Comparison of ENCODE assay signal across 12 cellular contexts in the genomic region with DNA sequence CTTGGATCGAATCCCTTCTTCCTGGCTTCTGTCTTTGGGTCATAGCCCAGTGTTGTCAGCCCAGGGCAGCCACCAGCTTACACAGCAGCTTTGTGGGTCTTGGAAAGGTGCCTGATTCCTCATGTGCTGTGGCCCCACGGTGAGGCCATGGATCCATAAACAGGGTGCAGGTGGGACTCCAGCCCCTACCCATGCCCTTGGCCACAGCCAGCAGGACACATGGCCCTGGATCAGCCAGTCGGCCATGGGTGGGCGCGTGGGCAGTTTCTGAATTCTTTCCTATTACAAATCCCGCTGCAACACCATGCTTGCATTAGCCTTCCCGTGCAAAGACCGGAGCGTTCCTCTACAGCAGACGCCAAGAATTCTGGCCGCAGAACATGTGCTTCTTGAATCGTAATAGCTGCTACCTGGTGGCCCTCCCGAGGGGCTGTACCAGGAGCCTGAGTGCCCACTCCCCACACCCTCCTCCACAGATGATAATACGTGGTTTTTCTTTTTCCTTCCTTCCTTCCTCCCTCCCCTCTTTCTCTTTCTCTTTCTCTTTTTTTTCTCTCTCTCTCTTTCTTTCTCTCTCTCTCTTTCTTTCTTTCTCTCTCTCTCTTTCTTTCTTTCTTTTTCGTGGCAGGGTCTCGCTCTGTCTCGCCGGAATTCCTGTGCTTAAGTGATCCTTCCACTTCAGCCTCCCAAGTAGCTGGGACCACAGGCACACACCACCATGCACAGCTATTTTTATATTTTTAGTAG. TPM values are rescaled to one million over a fixed set of nuclear protein-coding genes. Genes with fewer than 3 reads are reported as not detected.
A peak's percentile ranks its signal among the peaks of the same experiment; 100 is the strongest.
DNase-seq lines count a peak whose midpoint lies in the region; TF ChIP-seq lines count a peak whose summit lies in the region.
"Had no signal": no experiment of that assay in that cellular context is flagged by ENCODE, and none has a peak within 500 bp of the region (broad histone marks: within the 10 kb centered on the region; RNA-seq: fewer than 3 reads in every experiment).

No MANE protein-coding gene starts in this region.

- H3K27ac Mint-ChIP-seq in activated T-helper 1 cell treated with anti-CD3 and anti-CD28 coated beads, Interleukin-12 subunit alpha, Interleukin-12 subunit beta, Interleukin-2, Interleukin-4 antibody, amounts not matched to agents 30 ng/mL and 10 ng/mL and 1 ng/mL, durations not matched to agents 14 hours and 24 hours and 36 hours: no peak overlapping the region

- 51 to 60% methylated on average over 17 to 18 of the region's 18 CpGs for WGBS in testis, 2 donors

- H3K27ac ChIP-seq in testis (no peak overlapping the region), Karpas-422 (ENCODE audit: low read length) (no peak overlapping the region)
- H3K27ac ChIP-seq: neutrophil, SK-N-MC had no signal

- H3K27me3 ChIP-seq in testis (no peaks in the 10 kb centered on the region), Karpas-422 (ENCODE audit: low read length) (no peaks in the 10 kb centered on the region)

- H3K79me2 ChIP-seq in Karpas-422 (ENCODE audit: low read length): no peaks in the 10 kb centered on the region

- no peak overlapping the region for H3K9ac ChIP-seq in Karpas-422 (ENCODE audit: low read length)

- TF ChIP-seq POLR2A in testis (IDR thresholded peaks at IDR 0.05): no peak

- peaks cover 12% of the 10 kb centered on the region for H3K4me1 ChIP-seq in testis
- no peaks in the 10 kb centered on the region for H3K4me1 ChIP-seq in Karpas-422 (ENCODE audit: low read length)

- TF ChIP-seq CTCF in testis (IDR thresholded peaks at IDR 0.05): no peak

- peak; percentile 5 for DNase-seq in NCI-H2196 (lab: John Stamatoyannopoulos, UW; ENCODE audit: unreplicated experiment)
- DNase-seq in NCI-H2196 treated with DMSO at 0.1 percent for 48 hours (lab: John Stamatoyannopoulos, UW; ENCODE audit: unreplicated experiment): no peak
- DNase-seq in activated T-helper 1 cell treated with anti-CD3 and anti-CD28 coated beads, Interleukin-12 subunit alpha, Interleukin-12 subunit beta, Interleukin-2, Interleukin-4 antibody, amounts not matched to agents 30 ng/mL and 10 ng/mL and 1 ng/mL, durations not matched to agents 14 hours and 24 hours and 36 hours (ENCODE audit: low spot score): no peak
- DNase-seq in hepatic stellate cell (ENCODE audit: low spot score): peak; percentile 76
- DNase-seq in testis: peak; percentile 46
- no peak for DNase-seq in NCI-H1930 (lab: John Stamatoyannopoulos, UW)
- no peak for DNase-seq in Karpas-422
- DNase-seq in activated CD4-positive, CD25-positive, alpha-beta regulatory T cell treated with anti-CD3 and anti-CD28 coated beads, Interleukin-2, amount 50 U/mL, for 72 hours: no peak
- DNase-seq: activated naive CD4-positive, alpha-beta T cell treated with anti-CD3 and anti-CD28 coated beads, Interleukin-2, amount 50 U/mL, for 16 hours; DMS153 had no signal

- H3K9me2 ChIP-seq in Karpas-422 (replicated peaks; ENCODE audit: insufficient read depth, low read length): no peaks in the 10 kb centered on the region

- no peak overlapping the region for H3K4me2 ChIP-seq in Karpas-422 (ENCODE audit: low read depth, low read length, poor library complexity, severe bottlenecking)

- no peaks in the 10 kb centered on the region for H4K20me1 ChIP-seq in Karpas-422 (ENCODE audit: insufficient read depth, low read depth, low read length)

- no peak overlapping the region for H3K4me3 ChIP-seq in testis
- H3K4me3 ChIP-seq in Karpas-422 (ENCODE audit: low read length): no peak overlapping the region
- H3K4me3 ChIP-seq: SK-N-MC had no signal

- no peaks in the 10 kb centered on the region for H3K9me3 ChIP-seq in testis
- H3K9me3 ChIP-seq in Karpas-422 (ENCODE audit: low read length): no peaks in the 10 kb centered on the region
- H3K9me3 ChIP-seq: neutrophil had no signal

- no peak overlapping the region for H2AFZ ChIP-seq in Karpas-422 (ENCODE audit: low read length)

- no peaks in the 10 kb centered on the region for H3K36me3 ChIP-seq in testis (ENCODE audit: low read depth, missing control alignments)
- no peaks in the 10 kb centered on the region for H3K36me3 ChIP-seq in Karpas-422 (ENCODE audit: insufficient read depth, low read length)
- H3K36me3 ChIP-seq: neutrophil had no signal

- no peaks in the 10 kb centered on the region for H3K4me1 Mint-ChIP-seq in activated T-helper 1 cell treated with anti-CD3 and anti-CD28 coated beads, Interleukin-12 subunit alpha, Interleukin-12 subunit beta, Interleukin-2, Interleukin-4 antibody, amounts not matched to agents 30 ng/mL and 10 ng/mL and 1 ng/mL, durations not matched to agents 14 hours and 24 hours and 36 hours (ENCODE audit: low read depth)

- no peaks in the 10 kb centered on the region for H3K9me3 Mint-ChIP-seq in activated T-helper 1 cell treated with anti-CD3 and anti-CD28 coated beads, Interleukin-12 subunit alpha, Interleukin-12 subunit beta, Interleukin-2, Interleukin-4 antibody, amounts not matched to agents 30 ng/mL and 10 ng/mL and 1 ng/mL, durations not matched to agents 14 hours and 24 hours and 36 hours

- no peaks in the 10 kb centered on the region for H3K36me3 Mint-ChIP-seq in activated T-helper 1 cell treated with anti-CD3 and anti-CD28 coated beads, Interleukin-12 subunit alpha, Interleukin-12 subunit beta, Interleukin-2, Interleukin-4 antibody, amounts not matched to agents 30 ng/mL and 10 ng/mL and 1 ng/mL, durations not matched to agents 14 hours and 24 hours and 36 hours (ENCODE audit: low read depth)

- H3K27me3 Mint-ChIP-seq in activated T-helper 1 cell treated with anti-CD3 and anti-CD28 coated beads, Interleukin-12 subunit alpha, Interleukin-12 subunit beta, Interleukin-2, Interleukin-4 antibody, amounts not matched to agents 30 ng/mL and 10 ng/mL and 1 ng/mL, durations not matched to agents 14 hours and 24 hours and 36 hours (ENCODE audit: insufficient read depth): peaks cover 32% of the 10 kb centered on the region

- peak overlapping the region; percentile 33 for H3K4me3 Mint-ChIP-seq in activated T-helper 1 cell treated with anti-CD3 and anti-CD28 coated beads, Interleukin-12 subunit alpha, Interleukin-12 subunit beta, Interleukin-2, Interleukin-4 antibody, amounts not matched to agents 30 ng/mL and 10 ng/mL and 1 ng/mL, durations not matched to agents 14 hours and 24 hours and 36 hours

- intact Hi-C loops in activated T-helper 1 cell treated with anti-CD3 and anti-CD28 coated beads, Interleukin-12 subunit alpha, Interleukin-12 subunit beta, Interleukin-2, Interleukin-4 antibody, amounts not matched to agents 30 ng/mL and 10 ng/mL and 1 ng/mL, durations not matched to agents 14 hours and 24 hours and 36 hours (cut with micrococcal nuclease): no loop called here
- intact Hi-C loops in testis (cut with DNase I; ENCODE audit: low total_unique reads): no loop called here

RNA-seq across cellular contexts. Expression of a gene that starts 2.9 kb away (rescaled TPM):
- total RNA-seq in activated T-helper 1 cell treated with anti-CD3 and anti-CD28 coated beads, Interleukin-12 subunit alpha, Interleukin-12 subunit beta, Interleukin-2, Interleukin-4 antibody, amounts not matched to agents 30 ng/mL and 10 ng/mL and 1 ng/mL, durations not matched to agents 14 hours and 24 hours and 36 hours: 0.39 and 0.81 TPM in 2 replicates
- 10 to 100 TPM; 16.1 to 23.3 TPM for total RNA-seq in testis
- 13.2 TPM for polyA plus RNA-seq in testis (ENCODE audit: insufficient read depth, low read depth, low replicate concordance)
- not detected in 2 replicates for total RNA-seq in Karpas-422 (2014; rRNA removed; shearing (Covaris generic); ENCODE audit: low replicate concordance)

Comparison
In these comparisons a context has a peak if more than half of its experiments do, and no peak if none do; other contexts are left out.
1. DNase-seq: peak in NCI-H2196 (single experiment), hepatic stellate cell (single experiment) and testis (single experiment); none in NCI-H2196 treated with DMSO at 0.1 percent for 48 hours (single experiment), activated T-helper 1 cell treated with anti-CD3 and anti-CD28 coated beads, Interleukin-12 subunit alpha, Interleukin-12 subunit beta, Interleukin-2, Interleukin-4 antibody, amounts not matched to agents 30 ng/mL and 10 ng/mL and 1 ng/mL, durations not matched to agents 14 hours and 24 hours and 36 hours (single experiment), NCI-H1930 (0 of 2), Karpas-422 (single experiment) and activated CD4-positive, CD25-positive, alpha-beta regulatory T cell treated with anti-CD3 and anti-CD28 coated beads, Interleukin-2, amount 50 U/mL, for 72 hours (single experiment).